In the genomic region with DNA sequence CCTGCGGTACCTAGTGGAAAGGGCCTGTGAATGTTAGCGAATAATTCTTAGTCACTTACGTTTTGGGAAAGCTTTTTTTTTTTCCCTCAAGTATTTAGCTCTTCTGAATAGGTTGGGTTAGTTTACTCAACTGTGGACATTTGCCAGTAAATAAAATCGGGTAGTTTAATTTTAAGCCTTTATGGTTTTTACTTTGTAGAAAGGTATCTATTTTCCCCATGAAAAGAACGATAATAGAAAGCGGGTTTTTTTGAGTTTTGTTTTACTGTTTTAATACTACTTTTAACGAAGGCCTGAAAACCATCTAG, we compare ENCODE assay signal across 1 cellular context.
TF ChIP-seq lines count a peak whose summit lies in the region.

No MANE protein-coding gene starts in this region.

TF ChIP-seq in H1, 55 proteins besides CTCF, POLR2A, EP300 and RAD21 (continued from another document):
- no peak for TF ChIP-seq ATF2 (IDR thresholded peaks at IDR 0.05; ENCODE audit: low read length)
- TF ChIP-seq SP1 (IDR thresholded peaks at IDR 0.05; ENCODE audit: low read depth, low read length), result no peak
- TF ChIP-seq SRF (IDR thresholded peaks at IDR 0.05; ENCODE audit: low read depth, low read length), result no peak
